Comparison of ENCODE assay signal across 23 cellular contexts in the genomic region with DNA sequence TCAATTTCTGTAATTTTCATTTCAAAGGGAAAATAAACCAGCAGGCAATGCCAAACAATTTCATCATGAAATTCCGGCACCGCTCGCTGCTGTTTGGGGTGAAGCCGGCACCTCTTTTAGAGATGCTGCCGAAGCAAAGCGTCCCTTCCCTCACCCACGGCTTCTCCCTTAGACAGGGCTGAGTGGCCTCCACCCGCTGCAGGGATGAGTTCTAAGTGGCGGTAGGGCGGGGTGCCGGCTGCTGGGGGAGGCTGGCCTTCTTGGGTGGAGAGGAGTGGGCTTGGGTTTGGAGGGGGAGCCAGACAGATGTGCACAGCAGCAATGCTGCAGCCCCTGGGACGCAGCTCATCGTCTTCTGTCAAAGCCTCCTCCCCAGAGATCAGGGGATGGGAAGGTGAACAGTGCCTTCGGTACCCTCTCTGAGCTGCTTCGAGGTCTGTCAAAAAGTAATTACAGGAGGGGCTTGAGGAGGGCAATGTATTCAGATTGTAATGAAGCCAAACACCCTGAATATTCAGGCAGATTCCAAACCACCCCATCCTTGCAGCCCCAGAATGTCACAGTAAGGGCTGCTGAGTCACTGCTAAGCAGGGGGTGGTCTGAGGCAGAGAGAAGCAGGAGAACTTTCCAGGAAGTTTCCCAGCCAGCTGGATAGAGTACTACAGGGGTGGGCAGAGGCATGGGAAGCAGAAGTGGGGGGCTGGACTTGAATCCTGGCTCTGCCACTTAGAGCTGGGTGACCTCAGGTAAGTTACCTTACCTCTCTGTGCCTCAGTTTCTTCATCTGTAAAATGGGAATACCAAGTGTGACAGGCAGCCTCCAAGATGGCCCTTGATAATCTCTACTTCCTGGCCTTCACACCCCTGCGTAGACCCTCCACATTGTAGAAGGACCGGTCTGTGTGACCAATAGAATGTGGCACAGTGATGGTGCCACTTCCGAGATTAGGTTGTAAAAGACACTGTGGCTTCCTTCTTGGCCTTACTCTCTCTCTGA.
DNase-seq lines count a peak whose midpoint lies in the region; ATAC-seq, FAIRE-seq and TF ChIP-seq lines count a peak whose summit lies in the region.
"Had no signal": no experiment of that assay in that cellular context is flagged by ENCODE, and none has a peak within 500 bp of the region (broad histone marks: within the 10 kb centered on the region; RNA-seq: fewer than 3 reads in every experiment).

No MANE protein-coding gene starts in this region.

- intact Hi-C loops in GM12878 (cut with micrococcal nuclease; ENCODE audit: unreplicated experiment) (no loop called here), colonic mucosa (cut with DNase I) (no loop called here)

- WGBS in GM12878 (ENCODE audit: insufficient coverage, insufficient replicate concordance, low lambda C conversion rate, missing lambda C conversion rate) = 45% methylated on average over 18 of the region's 18 CpGs

- TF ChIP-seq POLR2A in GM12878 (IDR thresholded peaks at IDR 0.05; ENCODE audit: low read depth, low read length) = no peak

- TF ChIP-seq CTCF in GM12878 (IDR thresholded peaks at IDR 0.05 in 2 of 3, conservative IDR thresholded peaks at IDR 0.05 in 1 of 3; ENCODE audit: control insufficient read depth in 2 of 3, extremely low read depth in 1 of 3, insufficient read depth in 1 of 3, low read depth in 3 of 3, low read length in 3 of 3) (no peak), colonic mucosa (IDR thresholded peaks at IDR 0.05) (no peak)

- no peak for TF ChIP-seq RAD21 in GM12878 (IDR thresholded peaks at IDR 0.05; ENCODE audit: insufficient read depth, low read depth, low read length)

- SMC1A ChIA-PET in GM12878 (lab: Charles Lee; ENCODE audit: uncharacterized antibody, unreplicated experiment) = interaction anchor here (0.9 kb wide), 1 partner anchor 21 kb away, joined by 3 read pairs; no protein-coding TSS in a partner anchor

- H3K9ac ChIP-seq in GM12878 (ENCODE audit: control insufficient read depth, insufficient read depth, low read length) (no peak overlapping the region), colonic mucosa (ENCODE audit: low read depth in 2 of 2, low read length in 2 of 2) (no peak overlapping the region)

- TF ChIP-seq EP300 in GM12878 (IDR thresholded peaks at IDR 0.05; ENCODE audit: borderline replicate concordance in 1 of 2, control insufficient read depth in 1 of 2, low read depth in 2 of 2, low read length in 2 of 2) = no peak

- no peaks in the 10 kb centered on the region for H3K9me3 ChIP-seq in GM12878 (replicated peaks; ENCODE audit: control insufficient read depth, insufficient read depth, low read length)
- H3K9me3 ChIP-seq in colonic mucosa = no peaks in the 10 kb centered on the region

- BruUV-seq in GM12878 (replicated peaks; lab: Mats Ljungman, UMichigan) = no TSS peak

- H3K27ac ChIP-seq in GM12878 (ENCODE audit: control insufficient read depth, insufficient read depth) (no peak overlapping the region), colonic mucosa (no peak overlapping the region)
- H3K27ac ChIP-seq: vagina had no signal

- CTCF ChIA-PET in GM12878 (lab: Yijun Ruan, JAX) = interaction anchor here (1.0 kb wide), 1 partner anchor 932 kb away, joined by 3 read pairs; no protein-coding TSS in a partner anchor

- H3K27me3 ChIP-seq in GM12878 (replicated peaks in 1 of 2; ENCODE audit: control insufficient read depth in 2 of 2, insufficient read depth in 2 of 2, low read length in 1 of 2) (no peaks in the 10 kb centered on the region; a peak in 1 of 4 replicates), colonic mucosa (no peaks in the 10 kb centered on the region)
- H3K27me3 ChIP-seq: vagina had no signal

- H4K20me1 ChIP-seq in GM12878 (ENCODE audit: control insufficient read depth, insufficient read depth) = no peaks in the 10 kb centered on the region

- FAIRE-seq in GM12878 (lab: Jason Lieb, UNC) = no peak
- FAIRE-seq: frontal cortex, GM12891, small intestine had no signal

- in situ Hi-C loops in GM12878 (cut with MboI) = no loop called here

- no peak overlapping the region for H3K4me3 ChIP-seq in GM12878
- no peak overlapping the region for H3K4me3 ChIP-seq in colonic mucosa
- H3K4me3 ChIP-seq: vagina had no signal

- H3K36me3 ChIP-seq in GM12878 (ENCODE audit: control insufficient read depth in 2 of 2, insufficient read depth in 2 of 2, low read length in 1 of 2) (no peaks in the 10 kb centered on the region), colonic mucosa (no peaks in the 10 kb centered on the region)

- POLR2A ChIA-PET in GM12878 (lab: Charles Lee) = no interaction called here

- DNase-seq in Daoy (ENCODE audit: low read depth) = peak; percentile 69
- DNase-seq in M059J (ENCODE audit: low read depth) = peak; percentile 55
- no peak for DNase-seq in GM12878 (ENCODE audit: low read depth, low spot score)
- peak; percentile 42 for DNase-seq in iris pigment epithelial cell (ENCODE audit: low read depth)
- no peak for DNase-seq in NCI-H1417 (lab: John Stamatoyannopoulos, UW)
- no peak for DNase-seq in NCI-H1436 (lab: John Stamatoyannopoulos, UW)
- no peak for DNase-seq in colonic mucosa
- DNase-seq in NCI-H2227 treated with DMSO at 0.1 percent for 48 hours (lab: John Stamatoyannopoulos, UW) = no peak
- DNase-seq: activated naive CD4-positive, alpha-beta T cell treated with anti-CD3 and anti-CD28 coated beads, Interleukin-2, amount 50 U/mL, for 16 hours; anterior cingulate cortex; effector CD8-positive, alpha-beta T cell; left cardiac atrium; NCI-H1694 treated with DMSO at 0.1 percent for 48 hours; NCI-H226; NCI-H774; OCI-M1; SHP77 treated with DMSO at 0.1 percent for 48 hours; small intestine; stimulated activated CD4-positive, alpha-beta T cell treated with anti-CD3 and anti-CD28 coated beads, Interleukin-2, amount 100 ng/mL, for 24 hours had no signal

- H3K4me2 ChIP-seq in GM12878 (ENCODE audit: control insufficient read depth, insufficient read depth) = no peak overlapping the region

- H2AFZ ChIP-seq in GM12878 (ENCODE audit: control insufficient read depth, low read depth, low read length) = no peak overlapping the region

- ATAC-seq in GM12878 = no peak
- ATAC-seq: left cardiac atrium; stimulated activated effector memory CD8-positive, alpha-beta T cell treated with anti-CD3 and anti-CD28 coated beads, Interleukin-12 subunit alpha, Interleukin-12 subunit beta, amount 100 ng/mL, for 72 hours had no signal

- H3K4me1 ChIP-seq in GM12878 (ENCODE audit: control insufficient read depth, insufficient read depth, low read length) (no peaks in the 10 kb centered on the region), colonic mucosa (no peaks in the 10 kb centered on the region)
- H3K4me1 ChIP-seq: vagina had no signal

- RAD21 ChIA-PET in GM12878 (lab: Charles Lee; ENCODE audit: unreplicated experiment) = no interaction called here

- H3K79me2 ChIP-seq in GM12878 (ENCODE audit: control insufficient read depth, insufficient read depth, low read length) = no peaks in the 10 kb centered on the region

TF ChIP-seq in GM12878, 131 proteins besides CTCF, POLR2A, EP300 and RAD21:
- TF ChIP-seq ESRRA (IDR thresholded peaks at IDR 0.05; ENCODE audit: low read length) = no peak
- TF ChIP-seq NFXL1 (IDR thresholded peaks at IDR 0.05; ENCODE audit: borderline replicate concordance) = 0 out of 2 replicates have a peak, but pooled peaks have one; percentile 17
TF ChIP-seq in GM12878: peak in this region for 1.

Comparison
In these comparisons a context has a peak if more than half of its experiments do, and no peak if none do; other contexts are left out.
1. DNase-seq: peak in Daoy (single experiment), M059J (single experiment) and iris pigment epithelial cell (single experiment); none in GM12878 (single experiment), NCI-H1417 (0 of 3), NCI-H1436 (single experiment), colonic mucosa (single experiment) and NCI-H2227 treated with DMSO at 0.1 percent for 48 hours (single experiment).